Comparison of ENCODE assay signal across 23 cellular contexts in genomic region chr2:170846318-170846717, GRCh38. TPM values are rescaled to one million over a fixed set of nuclear protein-coding genes. Genes with fewer than 3 reads are reported as not detected.
"Had no signal": no experiment of that assay in that cellular context is flagged by ENCODE, and none has a peak within 500 bp of the region (broad histone marks: within the 10 kb centered on the region; RNA-seq: fewer than 3 reads in every experiment).

No MANE protein-coding gene starts in this region.

- ATAC-seq: activated CD8-positive, alpha-beta memory T cell treated with anti-CD3 and anti-CD28 coated beads, Interleukin-2, amount 10 ng/mL, durations not matched to agents 7 days and 5 days; activated CD8-positive, alpha-beta T cell treated with anti-CD3 and anti-CD28 coated beads for 36 hours; activated naive CD8-positive, alpha-beta T cell treated with anti-CD3 and anti-CD28 coated beads, Interleukin-2, amount 50 U/mL, for 24 hours; gastroesophageal sphincter; heart left ventricle; left colon; natural killer cell treated with Interleukin-12 subunit alpha and Interleukin-12 subunit beta and Interleukin-15 and Interleukin-18, amount 100 ng/mL, for 72 hours; psoas muscle; stimulated activated naive CD8-positive, alpha-beta T cell treated with anti-CD3 and anti-CD28 coated beads, Interleukin-15, Interleukin-2, amounts not matched to agents 100 U/mL and 50 U/mL, for 24 hours had no signal

- H3K27me3 ChIP-seq: gastroesophageal sphincter, right atrium auricular region, upper lobe of left lung had no signal

- H3K36me3 ChIP-seq: gastroesophageal sphincter, heart left ventricle, right atrium auricular region, spleen, upper lobe of left lung, WERI-Rb-1 had no signal

- H3K9me3 ChIP-seq: gastroesophageal sphincter, heart left ventricle, psoas muscle, right atrium auricular region, spleen, upper lobe of left lung had no signal

- H3K4me1 ChIP-seq: gastroesophageal sphincter, psoas muscle, right atrium auricular region, spleen, upper lobe of left lung had no signal

- H3K4me3 ChIP-seq: gastroesophageal sphincter, heart left ventricle, psoas muscle, right atrium auricular region, spleen, upper lobe of left lung had no signal

- DNase-seq: activated CD4-positive, alpha-beta T cell treated with anti-CD3 and anti-CD28 coated beads, Interleukin-2, amount 10 ng/mL, durations not matched to agents 7 days and 5 days; activated CD4-positive, CD25-positive, alpha-beta regulatory T cell treated with anti-CD3 and anti-CD28 coated beads, Interleukin-2, amount 50 U/mL, for 72 hours; activated CD8-positive, alpha-beta memory T cell treated with anti-CD3 and anti-CD28 coated beads, Interleukin-2, amount 10 ng/mL, durations not matched to agents 7 days and 5 days; activated CD8-positive, alpha-beta T cell treated with anti-CD3 and anti-CD28 coated beads for 36 hours; activated effector memory CD4-positive, alpha-beta T cell treated with anti-CD3 and anti-CD28 coated beads, Interleukin-2, amount 50 U/mL, for 16 hours; activated naive CD4-positive, alpha-beta T cell treated with anti-CD3 and anti-CD28 coated beads, Interleukin-2, amount 50 U/mL, for 16 hours; activated naive CD8-positive, alpha-beta T cell treated with anti-CD3 and anti-CD28 coated beads, Interleukin-2, amount 50 U/mL, for 24 hours; activated T-cell treated with anti-CD3 and anti-CD28 coated beads for 4 hours; effector CD4-positive, alpha-beta T cell; erythroblast; heart left ventricle; left colon; psoas muscle; spleen; stimulated activated CD4-positive, alpha-beta T cell treated with anti-CD3 and anti-CD28 coated beads, Interleukin-4, amount 100 ng/mL, for 1 hour; stimulated activated naive CD8-positive, alpha-beta T cell treated with anti-CD3 and anti-CD28 coated beads, Interleukin-15, Interleukin-2, amounts not matched to agents 100 U/mL and 50 U/mL, for 24 hours; upper lobe of left lung; WERI-Rb-1 had no signal

- H3K27ac ChIP-seq: gastroesophageal sphincter, heart left ventricle, psoas muscle, right atrium auricular region, spleen, upper lobe of left lung, WERI-Rb-1 had no signal

RNA-seq across cellular contexts. Expression of gene GAD1, which starts 29.6 kb away (rescaled TPM):
- total RNA-seq: chondrocyte, gastroesophageal sphincter, osteocyte, psoas muscle, right atrium auricular region had no signal
